9 cellular contexts compared by ENCODE assay signal in the genomic region with DNA sequence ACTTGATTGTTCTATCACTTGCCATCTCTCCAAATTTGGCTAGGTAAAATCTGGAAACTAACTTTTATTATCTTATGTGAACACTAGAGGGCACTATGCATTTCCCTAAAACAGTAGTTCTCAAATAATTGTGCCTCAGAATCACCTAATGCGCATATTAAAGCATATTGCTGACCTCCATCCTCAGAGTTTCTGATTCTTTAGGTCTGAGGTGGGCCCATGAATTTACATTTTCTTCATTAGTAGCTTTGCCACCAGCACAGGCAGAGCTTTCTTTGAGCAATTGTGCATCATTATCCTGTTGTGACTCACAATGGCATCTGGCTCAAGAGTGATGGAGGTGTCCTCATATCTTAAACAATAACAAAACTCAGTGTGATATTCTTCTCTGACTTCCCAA. TPM values are rescaled to one million over a fixed set of nuclear protein-coding genes. Genes with fewer than 3 reads are reported as not detected.
DNase-seq lines count a peak whose midpoint lies in the region; ATAC-seq, FAIRE-seq and TF ChIP-seq lines count a peak whose summit lies in the region.
"Had no signal": no experiment of that assay in that cellular context is flagged by ENCODE, and none has a peak within 500 bp of the region (broad histone marks: within the 10 kb centered on the region; RNA-seq: fewer than 3 reads in every experiment).

No MANE protein-coding gene starts in this region.

- in situ Hi-C loops in GM13977 (cut with MboI; ENCODE audit: low pct_unique_long_range_greater_than_20kb, low sequenced_read_pairs, unreplicated experiment), result no loop called here

- H3K79me2 ChIP-seq in keratinocyte (ENCODE audit: control insufficient read depth, insufficient read depth, low read length), result no peaks in the 10 kb centered on the region

- H3K4me1 ChIP-seq in keratinocyte (ENCODE audit: control insufficient read depth, extremely low read depth, insufficient read depth, low read length), result peaks cover 14% of the 10 kb centered on the region
- H3K4me1 ChIP-seq: SJSA1 had no signal

- H3K4me2 ChIP-seq in keratinocyte (ENCODE audit: control insufficient read depth, extremely low read depth, insufficient read depth, low read depth, low read length), result no peak overlapping the region

- H3K27me3 ChIP-seq in HL-60 (ENCODE audit: insufficient read depth, poor library complexity, severe bottlenecking) (no peaks in the 10 kb centered on the region), keratinocyte (ENCODE audit: control insufficient read depth, extremely low read depth, insufficient read depth, low read length) (no peaks in the 10 kb centered on the region)
- H3K27me3 ChIP-seq: SJSA1 had no signal

- H3K4me3 Mint-ChIP-seq in immature natural killer cell, result no peak overlapping the region

- no peaks in the 10 kb centered on the region for H3K9me1 ChIP-seq in keratinocyte (ENCODE audit: control insufficient read depth, extremely low read depth, insufficient read depth, low read length)

- H3K36me3 ChIP-seq in keratinocyte (ENCODE audit: control insufficient read depth in 2 of 2, extremely low read depth in 1 of 2, insufficient read depth in 2 of 2, low read length in 2 of 2), result no peaks in the 10 kb centered on the region
- H3K36me3 ChIP-seq: SJSA1 had no signal

- peaks cover 0 to 2% (median 0%) of the 10 kb centered on the region in 3 donors for H3K27me3 Mint-ChIP-seq in immature natural killer cell (ENCODE audit: low read depth in 3 of 3)

- H3K4me3 ChIP-seq in HL-60 (replicated peaks; ENCODE audit: insufficient read depth, low read length), result no peak overlapping the region
- no peak overlapping the region for H3K4me3 ChIP-seq in keratinocyte (ENCODE audit: control insufficient read depth in 2 of 3, extremely low read depth in 1 of 3, insufficient read depth in 2 of 3, low read depth in 1 of 3, low read length in 3 of 3)
- H3K4me3 ChIP-seq: SJSA1 had no signal

- no peak overlapping the region for H3K27ac ChIP-seq in HL-60 (replicated peaks)
- H3K27ac ChIP-seq in keratinocyte (ENCODE audit: control insufficient read depth, insufficient read depth, low read length), result peak overlapping the region; percentile 31
- H3K27ac ChIP-seq: SJSA1 had no signal

- DNase-seq in GM13977 (ENCODE audit: low spot score) (peak; percentile 13), HL-60 (ENCODE audit: low read depth in 1 of 2, low spot score in 1 of 2) (no peak), SKM-1 treated with dmso at 0.1 percent for 144 hours (lab: John Stamatoyannopoulos, UW; ENCODE audit: unreplicated experiment) (peak; percentile 26), keratinocyte (ENCODE audit: low read depth, low spot score) (no peak), GM19240 (ENCODE audit: insufficient read length, low spot score) (no peak), immature natural killer cell (no peak)
- no peak for DNase-seq in activated CD8-positive, alpha-beta memory T cell treated with anti-CD3 and anti-CD28 coated beads, Interleukin-2, amount 50 U/mL, for 48 hours

- peak; percentile 61 for TF ChIP-seq CTCF in GM13977 (IDR thresholded peaks at IDR 0.05; ENCODE audit: extremely low read depth, insufficient read depth, missing control alignments)
- peak; percentile 11 for TF ChIP-seq CTCF in HL-60 (IDR thresholded peaks at IDR 0.05; ENCODE audit: insufficient read depth, low read length)
- TF ChIP-seq CTCF in keratinocyte (optimal IDR thresholded peaks at IDR 0.05 in 1 of 3, IDR thresholded peaks at IDR 0.05 in 1 of 3, conservative IDR thresholded peaks at IDR 0.05 in 1 of 3; ENCODE audit: extremely low read depth in 1 of 3, insufficient read depth in 2 of 3, low read length in 3 of 3), result peak in 2 of 3 experiments; percentile 49 to 57

- H4K20me1 ChIP-seq in keratinocyte (ENCODE audit: control insufficient read depth, extremely low read depth, insufficient read depth, low read length), result no peaks in the 10 kb centered on the region

- dilution Hi-C loops in keratinocyte (cut with MboI; ENCODE audit: extremely low pct_ligation_motif_present, low sequenced_read_pairs), result no loop called here

- no peaks in the 10 kb centered on the region for H3K4me1 Mint-ChIP-seq in immature natural killer cell

- H3K9ac ChIP-seq in keratinocyte (ENCODE audit: control insufficient read depth, extremely low read depth, insufficient read depth, low read length), result no peak overlapping the region

- no peak for ATAC-seq in HG02981 (IDR thresholded peaks at IDR 0.05; ENCODE audit: unreplicated experiment)

- H3K9me3 Mint-ChIP-seq in immature natural killer cell, result peaks cover 1 to 8% (median 4%) of the 10 kb centered on the region in 6 donors

- H3K36me3 Mint-ChIP-seq in immature natural killer cell, result no peaks in the 10 kb centered on the region

- H3K27ac Mint-ChIP-seq in immature natural killer cell, result no peak overlapping the region

- no peak overlapping the region for H2AFZ ChIP-seq in keratinocyte (ENCODE audit: control insufficient read depth, low read length)

- FAIRE-seq in keratinocyte (lab: Jason Lieb, UNC), result peak; percentile 9

- no peaks in the 10 kb centered on the region for H3K9me3 ChIP-seq in keratinocyte (ENCODE audit: control insufficient read depth, low read depth, low read length)
- H3K9me3 ChIP-seq: SJSA1 had no signal

RNA-seq across cellular contexts. Expression of a gene that starts 17.5 kb away (rescaled TPM):
- 0.71 to 2.0 TPM (median 1.7 TPM) in 3 replicates for polyA plus RNA-seq in keratinocyte
- 1.7 TPM for polyA plus RNA-seq in keratinocyte (2011; ENCODE audit: low read depth)
- polyA plus RNA-seq in keratinocyte (2011; cell fraction: cytosol; rRNA removed), result 0.26 and 0.60 TPM in 2 replicates
- polyA plus RNA-seq in keratinocyte (2011; cell fraction: nucleus; rRNA removed), result 1.9 and 2.2 TPM in 2 replicates
- polyA plus RNA-seq in keratinocyte (2012; ENCODE audit: low replicate concordance), result 0.86 and 0.96 TPM in 2 replicates
- polyA minus RNA-seq in keratinocyte, result 1.1 TPM in 2 of 3 replicates, not detected in the other
- polyA minus RNA-seq in keratinocyte (2011; cell fraction: cytosol; rRNA and poly(A)+ RNA removed), result not detected
- polyA minus RNA-seq in keratinocyte (2011; cell fraction: nucleus; rRNA and poly(A)+ RNA removed), result 0.74 and 2.6 TPM in 2 replicates
- not detected for polyA plus RNA-seq in immature natural killer cell

Comparison
In these comparisons a context has a peak if more than half of its experiments do, and no peak if none do; other contexts are left out.
1. DNase-seq: peak in GM13977 (single experiment) and SKM-1 treated with dmso at 0.1 percent for 144 hours (single experiment); none in HL-60 (0 of 2), keratinocyte (single experiment), activated CD8-positive, alpha-beta memory T cell treated with anti-CD3 and anti-CD28 coated beads, Interleukin-2, amount 50 U/mL, for 48 hours (single experiment), GM19240 (single experiment) and immature natural killer cell (0 of 3).
2. CTCF ChIP-seq: peak in every context shown above with its lines; median percentile 61 in GM13977; 53 in keratinocyte; 11 in HL-60.